ENCODE assay signal across 1 cellular context in genomic region chr14:95515523-95516517, GRCh38.
TF ChIP-seq lines count a peak whose summit lies in the region.

No MANE protein-coding gene starts in this region.

TF ChIP-seq in HepG2, 621 proteins besides CTCF, POLR2A, EP300 and RAD21 (continued from another document and continues in another):
- TF ChIP-seq ZXDC (CRISPR knock-in tag; IDR thresholded peaks at IDR 0.05) (no peak), YEATS2 (CRISPR knock-in tag; IDR thresholded peaks at IDR 0.05; ENCODE audit: borderline replicate concordance) (peak; percentile 42; the same call in 1 of the 2 replicates), ZNF253 (CRISPR knock-in tag; IDR thresholded peaks at IDR 0.05; ENCODE audit: borderline replicate concordance) (no peak), ZBED4 (CRISPR knock-in tag; IDR thresholded peaks at IDR 0.05; ENCODE audit: borderline replicate concordance) (no peak), TBL1XR1 (IDR thresholded peaks at IDR 0.05; ENCODE audit: borderline replicate concordance, low read length, partially characterized antibody) (no peak), ZNF569 (CRISPR knock-in tag; IDR thresholded peaks at IDR 0.05; ENCODE audit: borderline replicate concordance) (no peak), ZFY (CRISPR knock-in tag; IDR thresholded peaks at IDR 0.05) (no peak; the same call in 1 of the 2 replicates), POLR2AphosphoS2 (IDR thresholded peaks at IDR 0.05; ENCODE audit: low read depth, low read length) (no peak), SIN3B (IDR thresholded peaks at IDR 0.05; ENCODE audit: low read length) (no peak), ZNF782 (CRISPR knock-in tag; IDR thresholded peaks at IDR 0.05; ENCODE audit: borderline replicate concordance) (no peak), ZNF160 (CRISPR knock-in tag; IDR thresholded peaks at IDR 0.05) (no peak), NKX3-1 (CRISPR knock-in tag; IDR thresholded peaks at IDR 0.05) (no peak), ZMYM4 (CRISPR knock-in tag; IDR thresholded peaks at IDR 0.05) (no peak; the same call in 1 of the 2 replicates), RERE (CRISPR knock-in tag; IDR thresholded peaks at IDR 0.05; ENCODE audit: low read depth) (no peak), ZNF543 (CRISPR knock-in tag; IDR thresholded peaks at IDR 0.05) (no peak), NFRKB (IDR thresholded peaks at IDR 0.05) (no peak), ZNF484 (CRISPR knock-in tag; IDR thresholded peaks at IDR 0.05; ENCODE audit: borderline replicate concordance, low read depth) (no peak), ZNF138 (CRISPR knock-in tag; IDR thresholded peaks at IDR 0.05; ENCODE audit: low read depth) (no peak), ZNF44 (CRISPR knock-in tag; IDR thresholded peaks at IDR 0.05) (no peak), ZBTB2 (CRISPR knock-in tag; IDR thresholded peaks at IDR 0.05; ENCODE audit: low read depth) (no peak), NRL (CRISPR knock-in tag; IDR thresholded peaks at IDR 0.05; ENCODE audit: borderline replicate concordance) (no peak), GMEB2 (CRISPR knock-in tag; IDR thresholded peaks at IDR 0.05; ENCODE audit: low read depth) (no peak), CC2D1A (CRISPR knock-in tag; IDR thresholded peaks at IDR 0.05) (no peak), TEAD3 (CRISPR knock-in tag; optimal IDR thresholded peaks at IDR 0.05; ENCODE audit: borderline replicate concordance) (peak; percentile 11), LRRFIP1 (CRISPR knock-in tag; conservative IDR thresholded peaks at IDR 0.05) (no peak), ZNF317 (CRISPR knock-in tag; IDR thresholded peaks at IDR 0.05) (no peak), GATAD1 (CRISPR knock-in tag; IDR thresholded peaks at IDR 0.05) (no peak), NFKBIZ (CRISPR knock-in tag; IDR thresholded peaks at IDR 0.05) (no peak), ZNF547 (CRISPR knock-in tag; IDR thresholded peaks at IDR 0.05) (0 out of 2 replicates have a peak, but pooled peaks have one; percentile 39), ZNF550 (CRISPR knock-in tag; IDR thresholded peaks at IDR 0.05; ENCODE audit: borderline replicate concordance) (0 out of 2 replicates have a peak, but pooled peaks have one; percentile 50), SYNCRIP (IDR thresholded peaks at IDR 0.05; ENCODE audit: insufficient read depth, low read depth, low read length) (no peak), ZNF878 (CRISPR knock-in tag; IDR thresholded peaks at IDR 0.05) (no peak), ATF5 (CRISPR knock-in tag; IDR thresholded peaks at IDR 0.05; ENCODE audit: low read depth) (no peak), ZNF749 (CRISPR knock-in tag; IDR thresholded peaks at IDR 0.05; ENCODE audit: borderline replicate concordance) (no peak), ZNF468 (CRISPR knock-in tag; IDR thresholded peaks at IDR 0.05) (no peak), NR2F2 (IDR thresholded peaks at IDR 0.05; ENCODE audit: borderline replicate concordance, low read depth) (peak; percentile 77; the same call in 1 of the 2 replicates), HDAC1 (CRISPR knock-in tag; IDR thresholded peaks at IDR 0.05) (peak; percentile 63), SP1 (IDR thresholded peaks at IDR 0.05) (no peak), SP1 (CRISPR knock-in tag; IDR thresholded peaks at IDR 0.05) (no peak), POGZ (CRISPR knock-in tag; IDR thresholded peaks at IDR 0.05) (no peak), STAG1 (CRISPR knock-in tag; IDR thresholded peaks at IDR 0.05) (no peak; the same call in 1 of the 2 replicates), FUBP1 (CRISPR knock-in tag; IDR thresholded peaks at IDR 0.05; ENCODE audit: borderline replicate concordance) (no peak), ZNF670 (CRISPR knock-in tag; IDR thresholded peaks at IDR 0.05; ENCODE audit: borderline replicate concordance) (no peak; the same call in 1 of the 2 replicates), SSRP1 (CRISPR knock-in tag; IDR thresholded peaks at IDR 0.05) (no peak)
